8 cellular contexts compared by ENCODE assay signal in genomic region chr6:13814176-13814937, GRCh38. TPM values are rescaled to one million over a fixed set of nuclear protein-coding genes. Genes with fewer than 3 reads are reported as not detected.
DNase-seq lines count a peak whose midpoint lies in the region; ATAC-seq and TF ChIP-seq lines count a peak whose summit lies in the region.

Gene MCUR1, minus strand, starts transcription at chr6:13814557. Its CDS starts 128 bp downstream, at chr6:13814429.

- H3K4me3 ChIP-seq in fibroblast of the aortic adventitia (ENCODE audit: low read depth, low read length) = peak within 1 kb of the TSS; percentile 77

- peak; percentile 74 for ATAC-seq in GM21786 (IDR thresholded peaks at IDR 0.05; ENCODE audit: unreplicated experiment)
- ATAC-seq in stimulated activated naive CD8-positive, alpha-beta T cell treated with anti-CD3 and anti-CD28 coated beads, Interleukin-15, Interleukin-2, amounts not matched to agents 100 U/mL and 50 U/mL, for 24 hours = peak; percentile 92

- peaks cover 2% of the 10 kb centered on the region; the same call in 1 of the 2 replicates for H3K36me3 ChIP-seq in KOPT-K1 (ENCODE audit: insufficient read depth, low read length)

- no peaks in the 10 kb centered on the region for H3K9me3 Mint-ChIP-seq in nephron

- DNase-seq in EL (peak; percentile 88), RWPE1 (ENCODE audit: low spot score) (peak; percentile 83), fibroblast of the aortic adventitia (ENCODE audit: low read depth) (peak; percentile 68)
- DNase-seq in activated T-helper 9 cell treated with anti-CD3 and anti-CD28 coated beads, Interleukin-2, amount 50 U/mL, for 16 hours (ENCODE audit: low read depth) = peak; percentile 69
- peak; percentile 88 for DNase-seq in stimulated activated naive CD8-positive, alpha-beta T cell treated with anti-CD3 and anti-CD28 coated beads, Interleukin-15, Interleukin-2, amounts not matched to agents 100 U/mL and 50 U/mL, for 24 hours

- CTCF ChIA-PET in RWPE1 (lab: Yijun Ruan, JAX) = interaction anchor here (0.6 to 1.9 kb wide), 5 partner anchors 9 to 59 kb away, joined by 3 to 6 read pairs (median 4); no protein-coding TSS in a partner anchor

- peaks cover under 1% of the 10 kb centered on the region for H3K36me3 Mint-ChIP-seq in nephron (ENCODE audit: low read depth)

- H3K27ac Mint-ChIP-seq in nephron = peak within 1 kb of the TSS; percentile 91 to 96 (median 96)

- no peaks in the 10 kb centered on the region for H3K27me3 Mint-ChIP-seq in nephron (ENCODE audit: low read depth)

- peaks cover 33% of the 10 kb centered on the region for H3K4me1 Mint-ChIP-seq in nephron

- peak; percentile 30 for TF ChIP-seq CTCF in RWPE1 (conservative IDR thresholded peaks at IDR 0.05; ENCODE audit: low read depth)
- no peak for TF ChIP-seq CTCF in fibroblast of the aortic adventitia (IDR thresholded peaks at IDR 0.05; ENCODE audit: insufficient read depth, low read length)
- peak in 1 of 3 experiments; percentile 31 for TF ChIP-seq CTCF in nephron (IDR thresholded peaks at IDR 0.05; ENCODE audit: unreplicated experiment in 3 of 3)

- POLR2A ChIA-PET in RWPE1 (lab: Yijun Ruan, JAX; ENCODE audit: low non-redundant PET) = no interaction called here

- peak within 1 kb of the TSS; percentile 91 to 97 (median 96) for H3K4me3 Mint-ChIP-seq in nephron

- H3K9me3 ChIP-seq in KOPT-K1 (ENCODE audit: insufficient read depth, low read length, poor library complexity, severe bottlenecking) = no peaks in the 10 kb centered on the region

- H3K27ac ChIP-seq in KOPT-K1 (ENCODE audit: low read depth, low read length, poor library complexity, severe bottlenecking) = peak within 1 kb of the TSS; percentile 79
- H3K27ac ChIP-seq in RWPE1 = peak within 1 kb of the TSS; percentile 95

RNA-seq across cellular contexts. Expression of gene MCUR1, which starts in this region (rescaled TPM):
- 7.8 and 12.9 TPM in 2 replicates for total RNA-seq in fibroblast of the aortic adventitia (ENCODE audit: low replicate concordance)

Comparison
In these comparisons a context has a peak if more than half of its experiments do, and no peak if none do; other contexts are left out.
1. Peak in every context shown above with its lines: DNase-seq, ATAC-seq, H3K4me3 ChIP-seq and H3K27ac ChIP-seq.